In genomic region chr11:122781378-122782040, GRCh38 we compare ENCODE assay signal across 8 cellular contexts. TPM values are rescaled to one million over a fixed set of nuclear protein-coding genes. Genes with fewer than 3 reads are reported as not detected.
DNase-seq lines count a peak whose midpoint lies in the region; ATAC-seq and TF ChIP-seq lines count a peak whose summit lies in the region.

No MANE protein-coding gene starts in this region.

- H3K27ac Mint-ChIP-seq in brain: peak overlapping the region; percentile 32 to 78 (median 54)

- peaks cover 0 to 2% (median 0%) of the 10 kb centered on the region in 5 experiments for H3K9me3 Mint-ChIP-seq in brain

- H3K36me3 Mint-ChIP-seq in brain: peaks cover 42% of the 10 kb centered on the region

- H3K4me1 Mint-ChIP-seq in brain: peaks cover 52% of the 10 kb centered on the region

- ATAC-seq in HG02678 (IDR thresholded peaks at IDR 0.05; ENCODE audit: unreplicated experiment) (peak; percentile 81), HG02571 (IDR thresholded peaks at IDR 0.05; ENCODE audit: unreplicated experiment) (no peak)

- DNase-seq in GM03348 (ENCODE audit: low spot score) (peak; percentile 94), NCI-H2081 (lab: John Stamatoyannopoulos, UW) (peak; percentile 81 to 85), UCSD-AML1 (lab: John Stamatoyannopoulos, UW; ENCODE audit: unreplicated experiment) (peak; percentile 77), iPS-NIHi11 (ENCODE audit: low spot score) (peak; percentile 91)
- peak; percentile 58 to 79 for DNase-seq in stimulated activated CD4-positive, alpha-beta T cell treated with anti-CD3 and anti-CD28 coated beads, Interleukin-12 subunit alpha, Interleukin-12 subunit beta, amount 100 ng/mL, for 24 hours (ENCODE audit: low read depth in 2 of 2)

- H3K4me3 Mint-ChIP-seq in brain: no peak overlapping the region

- no peaks in the 10 kb centered on the region for H3K27me3 Mint-ChIP-seq in brain

- TF ChIP-seq CTCF in brain (conservative IDR thresholded peaks at IDR 0.05): peak; percentile 90 to 92

RNA-seq across cellular contexts. Expression of gene CRTAM, which starts 56.8 kb away (rescaled TPM):
- polyA plus RNA-seq in brain (ENCODE audit: insufficient read depth, low read depth, low replicate concordance): not detected
